ENCODE assay signal across 1 cellular context in the genomic region with DNA sequence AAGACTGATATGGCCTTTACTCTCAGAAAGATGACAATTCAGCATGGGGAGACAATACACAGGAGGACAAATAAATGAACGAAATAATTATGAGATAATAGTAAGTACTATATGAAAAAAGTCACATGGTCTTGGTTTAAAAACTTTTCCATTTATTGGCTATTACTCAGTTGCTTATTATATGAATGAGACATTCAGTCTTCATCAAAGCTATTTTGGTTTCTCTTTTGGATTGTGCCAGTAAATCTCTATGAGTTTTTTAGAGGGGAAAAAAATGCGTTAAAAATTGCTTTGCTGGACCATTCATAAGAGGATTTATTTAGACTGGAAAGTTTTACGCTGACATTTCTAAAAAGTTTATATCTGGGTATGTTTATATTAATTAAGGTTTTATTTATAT.
TF ChIP-seq lines count a peak whose summit lies in the region.

No MANE protein-coding gene starts in this region.

TF ChIP-seq in WTC11, 78 proteins besides CTCF, POLR2A, EP300 and RAD21 (continued from another document):
- TF ChIP-seq, protein P1, sequence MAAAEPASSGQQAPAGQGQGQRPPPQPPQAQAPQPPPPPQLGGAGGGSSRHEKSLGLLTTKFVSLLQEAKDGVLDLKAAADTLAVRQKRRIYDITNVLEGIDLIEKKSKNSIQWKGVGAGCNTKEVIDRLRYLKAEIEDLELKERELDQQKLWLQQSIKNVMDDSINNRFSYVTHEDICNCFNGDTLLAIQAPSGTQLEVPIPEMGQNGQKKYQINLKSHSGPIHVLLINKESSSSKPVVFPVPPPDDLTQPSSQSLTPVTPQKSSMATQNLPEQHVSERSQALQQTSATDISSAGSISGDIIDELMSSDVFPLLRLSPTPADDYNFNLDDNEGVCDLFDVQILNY (CRISPR knock-in tag; IDR thresholded peaks at IDR 0.05), result no peak
- TF ChIP-seq GTF2I (CRISPR knock-in tag; conservative IDR thresholded peaks at IDR 0.05), result no peak
- TF ChIP-seq, protein P2, sequence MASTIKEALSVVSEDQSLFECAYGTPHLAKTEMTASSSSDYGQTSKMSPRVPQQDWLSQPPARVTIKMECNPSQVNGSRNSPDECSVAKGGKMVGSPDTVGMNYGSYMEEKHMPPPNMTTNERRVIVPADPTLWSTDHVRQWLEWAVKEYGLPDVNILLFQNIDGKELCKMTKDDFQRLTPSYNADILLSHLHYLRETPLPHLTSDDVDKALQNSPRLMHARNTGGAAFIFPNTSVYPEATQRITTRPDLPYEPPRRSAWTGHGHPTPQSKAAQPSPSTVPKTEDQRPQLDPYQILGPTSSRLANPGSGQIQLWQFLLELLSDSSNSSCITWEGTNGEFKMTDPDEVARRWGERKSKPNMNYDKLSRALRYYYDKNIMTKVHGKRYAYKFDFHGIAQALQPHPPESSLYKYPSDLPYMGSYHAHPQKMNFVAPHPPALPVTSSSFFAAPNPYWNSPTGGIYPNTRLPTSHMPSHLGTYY (CRISPR knock-in tag; IDR thresholded peaks at IDR 0.05), result no peak
- no peak for TF ChIP-seq ZNF416 (CRISPR knock-in tag; IDR thresholded peaks at IDR 0.05)
- no peak for TF ChIP-seq HMGA2 (CRISPR knock-in tag; IDR thresholded peaks at IDR 0.05)
- TF ChIP-seq, protein P3, sequence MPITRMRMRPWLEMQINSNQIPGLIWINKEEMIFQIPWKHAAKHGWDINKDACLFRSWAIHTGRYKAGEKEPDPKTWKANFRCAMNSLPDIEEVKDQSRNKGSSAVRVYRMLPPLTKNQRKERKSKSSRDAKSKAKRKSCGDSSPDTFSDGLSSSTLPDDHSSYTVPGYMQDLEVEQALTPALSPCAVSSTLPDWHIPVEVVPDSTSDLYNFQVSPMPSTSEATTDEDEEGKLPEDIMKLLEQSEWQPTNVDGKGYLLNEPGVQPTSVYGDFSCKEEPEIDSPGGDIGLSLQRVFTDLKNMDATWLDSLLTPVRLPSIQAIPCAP (CRISPR knock-in tag; IDR thresholded peaks at IDR 0.05), result no peak
- TF ChIP-seq, protein P4, sequence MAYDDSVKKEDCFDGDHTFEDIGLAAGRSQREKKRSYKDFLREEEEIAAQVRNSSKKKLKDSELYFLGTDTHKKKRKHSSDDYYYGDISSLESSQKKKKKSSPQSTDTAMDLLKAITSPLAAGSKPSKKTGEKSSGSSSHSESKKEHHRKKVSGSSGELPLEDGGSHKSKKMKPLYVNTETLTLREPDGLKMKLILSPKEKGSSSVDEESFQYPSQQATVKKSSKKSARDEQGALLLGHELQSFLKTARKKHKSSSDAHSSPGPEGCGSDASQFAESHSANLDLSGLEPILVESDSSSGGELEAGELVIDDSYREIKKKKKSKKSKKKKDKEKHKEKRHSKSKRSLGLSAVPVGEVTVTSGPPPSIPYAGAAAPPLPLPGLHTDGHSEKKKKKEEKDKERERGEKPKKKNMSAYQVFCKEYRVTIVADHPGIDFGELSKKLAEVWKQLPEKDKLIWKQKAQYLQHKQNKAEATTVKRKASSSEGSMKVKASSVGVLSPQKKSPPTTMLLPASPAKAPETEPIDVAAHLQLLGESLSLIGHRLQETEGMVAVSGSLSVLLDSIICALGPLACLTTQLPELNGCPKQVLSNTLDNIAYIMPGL (CRISPR knock-in tag; IDR thresholded peaks at IDR 0.05), result no peak
- no peak for TF ChIP-seq RELA (CRISPR knock-in tag; IDR thresholded peaks at IDR 0.05; ENCODE audit: borderline replicate concordance)
- no peak for TF ChIP-seq CREM (CRISPR knock-in tag; IDR thresholded peaks at IDR 0.05)
- TF ChIP-seq, protein P5, sequence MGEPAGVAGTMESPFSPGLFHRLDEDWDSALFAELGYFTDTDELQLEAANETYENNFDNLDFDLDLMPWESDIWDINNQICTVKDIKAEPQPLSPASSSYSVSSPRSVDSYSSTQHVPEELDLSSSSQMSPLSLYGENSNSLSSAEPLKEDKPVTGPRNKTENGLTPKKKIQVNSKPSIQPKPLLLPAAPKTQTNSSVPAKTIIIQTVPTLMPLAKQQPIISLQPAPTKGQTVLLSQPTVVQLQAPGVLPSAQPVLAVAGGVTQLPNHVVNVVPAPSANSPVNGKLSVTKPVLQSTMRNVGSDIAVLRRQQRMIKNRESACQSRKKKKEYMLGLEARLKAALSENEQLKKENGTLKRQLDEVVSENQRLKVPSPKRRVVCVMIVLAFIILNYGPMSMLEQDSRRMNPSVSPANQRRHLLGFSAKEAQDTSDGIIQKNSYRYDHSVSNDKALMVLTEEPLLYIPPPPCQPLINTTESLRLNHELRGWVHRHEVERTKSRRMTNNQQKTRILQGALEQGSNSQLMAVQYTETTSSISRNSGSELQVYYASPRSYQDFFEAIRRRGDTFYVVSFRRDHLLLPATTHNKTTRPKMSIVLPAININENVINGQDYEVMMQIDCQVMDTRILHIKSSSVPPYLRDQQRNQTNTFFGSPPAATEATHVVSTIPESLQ (CRISPR knock-in tag; IDR thresholded peaks at IDR 0.05), result no peak
